ENCODE assay signal across 20 cellular contexts in genomic region chr5:143471666-143472411, GRCh38.
DNase-seq lines count a peak whose midpoint lies in the region; ATAC-seq, FAIRE-seq and TF ChIP-seq lines count a peak whose summit lies in the region.
"Had no signal": no experiment of that assay in that cellular context is flagged by ENCODE, and none has a peak within 500 bp of the region (broad histone marks: within the 10 kb centered on the region; RNA-seq: fewer than 3 reads in every experiment).

No MANE protein-coding gene starts in this region.

- TF ChIP-seq CTCF in left ventricle myocardium inferior (IDR thresholded peaks at IDR 0.05; ENCODE audit: borderline replicate concordance) (no peak), fibroblast of the aortic adventitia (IDR thresholded peaks at IDR 0.05; ENCODE audit: insufficient read depth, low read length) (no peak), colonic mucosa (IDR thresholded peaks at IDR 0.05) (no peak)

- no peaks in the 10 kb centered on the region for H3K9me3 ChIP-seq in right cardiac atrium (ENCODE audit: control insufficient read depth, low read length)
- H3K9me3 ChIP-seq in left ventricle myocardium inferior (replicated peaks), result no peaks in the 10 kb centered on the region
- no peaks in the 10 kb centered on the region for H3K9me3 ChIP-seq in colonic mucosa
- H3K9me3 ChIP-seq: SJCRH30 had no signal

- H3K4me3 ChIP-seq in right cardiac atrium (ENCODE audit: low read length) (no peak overlapping the region), left ventricle myocardium inferior (no peak overlapping the region), fibroblast of the aortic adventitia (ENCODE audit: low read depth, low read length) (no peak overlapping the region), colonic mucosa (no peak overlapping the region)
- H3K4me3 ChIP-seq: GM12878, SJCRH30 had no signal

- H3K27ac ChIP-seq in right cardiac atrium (ENCODE audit: low read length) (peak overlapping the region; percentile 1), left ventricle myocardium inferior (replicated peaks) (no peak overlapping the region), colonic mucosa (no peak overlapping the region)
- H3K27ac ChIP-seq: SJCRH30 had no signal

- DNase-seq in right cardiac atrium, result peak in 1 of 3 donors; percentile 34
- no peak for DNase-seq in left ventricle myocardium inferior
- peak; percentile 27 to 44 for DNase-seq in SHP77 (lab: John Stamatoyannopoulos, UW)
- peak; percentile 28 for DNase-seq in fibroblast of the aortic adventitia (ENCODE audit: low read depth)
- DNase-seq in EL, result no peak
- DNase-seq in colonic mucosa, result no peak
- DNase-seq in GM19239 (ENCODE audit: insufficient read length, low spot score), result no peak
- DNase-seq in amygdala (lab: John Stamatoyannopoulos, UW), result no peak
- DNase-seq: Calu3; CD4-positive, alpha-beta T cell; DMS79; GOT3; Kasumi-1; NCI-H1105; NCI-H1694 treated with DMSO at 0.1 percent for 48 hours; NCI-H2107; NCI-H526 treated with DMSO at 0.1 percent for 48 hours; SJCRH30 had no signal

- no peaks in the 10 kb centered on the region for H3K36me3 ChIP-seq in left ventricle myocardium inferior
- no peaks in the 10 kb centered on the region for H3K36me3 ChIP-seq in colonic mucosa
- H3K36me3 ChIP-seq: SJCRH30 had no signal

- H3K9ac ChIP-seq in colonic mucosa (ENCODE audit: low read depth in 2 of 2, low read length in 2 of 2), result no peak overlapping the region

- no peaks in the 10 kb centered on the region for H3K27me3 ChIP-seq in right cardiac atrium (ENCODE audit: control insufficient read depth, insufficient read depth)
- no peaks in the 10 kb centered on the region for H3K27me3 ChIP-seq in left ventricle myocardium inferior (ENCODE audit: low read depth)
- H3K27me3 ChIP-seq in colonic mucosa, result no peaks in the 10 kb centered on the region
- H3K27me3 ChIP-seq: SJCRH30 had no signal

- no peak for FAIRE-seq in GM19239 (lab: Jason Lieb, UNC)
- FAIRE-seq: G401.6, GM12878 had no signal

- intact Hi-C loops in right cardiac atrium (cut with DNase I), result no loop called here
- intact Hi-C loops in left ventricle myocardium inferior (cut with micrococcal nuclease), result no loop called here
- intact Hi-C loops in colonic mucosa (cut with DNase I), result no loop called here

- 72% methylated on average over 7 of the region's 7 CpGs for WGBS in right cardiac atrium

- H3K4me1 ChIP-seq in right cardiac atrium (ENCODE audit: control insufficient read depth, insufficient read depth, low read length) (no peaks in the 10 kb centered on the region), left ventricle myocardium inferior (peaks cover 19% of the 10 kb centered on the region), colonic mucosa (no peaks in the 10 kb centered on the region)
- H3K4me1 ChIP-seq: SJCRH30 had no signal

- no peak for ATAC-seq in right cardiac atrium
- ATAC-seq: GM12878 had no signal

Comparison
In these comparisons a context has a peak if more than half of its experiments do, and no peak if none do; other contexts are left out.
1. DNase-seq: peak in SHP77 (2 of 2) and fibroblast of the aortic adventitia (single experiment); none in left ventricle myocardium inferior (single experiment), EL (single experiment), colonic mucosa (single experiment), GM19239 (single experiment) and amygdala (0 of 56).